8 cellular contexts compared by ENCODE assay signal in the genomic region with DNA sequence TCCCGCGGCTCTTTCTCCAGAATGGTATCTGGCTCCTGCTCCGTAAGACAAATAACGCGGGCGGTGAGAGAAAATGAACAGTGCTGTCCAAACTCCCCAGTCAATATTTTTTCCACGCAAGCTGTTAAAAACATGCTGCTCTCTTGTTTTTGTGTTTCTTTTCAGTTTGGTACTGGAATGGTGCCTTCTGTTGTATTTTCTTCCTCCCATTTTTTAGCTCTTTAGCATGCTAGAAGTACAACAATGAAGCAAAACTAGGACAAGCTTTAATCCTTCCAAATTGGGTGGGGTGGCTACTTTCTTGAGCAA. TPM values are rescaled to one million over a fixed set of nuclear protein-coding genes. Genes with fewer than 3 reads are reported as not detected.
A peak's percentile ranks its signal among the peaks of the same experiment; 100 is the strongest.
DNase-seq lines count a peak whose midpoint lies in the region; ATAC-seq lines count a peak whose summit lies in the region.

No MANE protein-coding gene starts in this region.

- H3K27me3 ChIP-seq in HUES6 (ENCODE audit: control insufficient read depth, insufficient read depth, low read length) (no peaks in the 10 kb centered on the region), mononuclear cell (ENCODE audit: insufficient read depth, low read length) (no peaks in the 10 kb centered on the region)

- H3K4me3 ChIP-seq in HUES6 (ENCODE audit: low read depth, low read length), result peak overlapping the region; percentile 79
- peak overlapping the region; percentile 93 for H3K4me3 ChIP-seq in mononuclear cell (ENCODE audit: low read length)

- peaks cover 44% of the 10 kb centered on the region for H3K4me1 Mint-ChIP-seq in central memory CD8-positive, alpha-beta T cell

- peak overlapping the region; percentile 98 for H3K27ac Mint-ChIP-seq in central memory CD8-positive, alpha-beta T cell (ENCODE audit: low read depth)

- H3K4me1 ChIP-seq in HUES6 (ENCODE audit: control insufficient read depth, insufficient read depth, low read length), result peaks cover 37% of the 10 kb centered on the region
- peaks cover 31% of the 10 kb centered on the region for H3K4me1 ChIP-seq in mononuclear cell (ENCODE audit: insufficient read depth, low read length)

- H3K27me3 Mint-ChIP-seq in central memory CD8-positive, alpha-beta T cell, result no peaks in the 10 kb centered on the region

- H3K36me3 Mint-ChIP-seq in central memory CD8-positive, alpha-beta T cell (ENCODE audit: insufficient read depth), result peaks cover 18% of the 10 kb centered on the region

- ATAC-seq in GM18909 (IDR thresholded peaks at IDR 0.05; ENCODE audit: poor library complexity, unreplicated experiment) (peak; percentile 2), GM21381 (IDR thresholded peaks at IDR 0.05; ENCODE audit: unreplicated experiment) (no peak), GM18867 (IDR thresholded peaks at IDR 0.05; ENCODE audit: unreplicated experiment) (no peak), HG03378 (IDR thresholded peaks at IDR 0.05; ENCODE audit: unreplicated experiment) (no peak)
- ATAC-seq in central memory CD8-positive, alpha-beta T cell (replicated peaks; ENCODE audit: extremely low read depth, poor library complexity, severe bottlenecking), result no peak

- H3K9me3 ChIP-seq in HUES6 (ENCODE audit: control insufficient read depth, insufficient read depth, low read depth, low read length) (no peaks in the 10 kb centered on the region), mononuclear cell (ENCODE audit: low read depth, low read length) (no peaks in the 10 kb centered on the region)

- H3K9me3 Mint-ChIP-seq in central memory CD8-positive, alpha-beta T cell, result no peaks in the 10 kb centered on the region

- H3K4me3 Mint-ChIP-seq in central memory CD8-positive, alpha-beta T cell, result peak overlapping the region; percentile 88

- no peak for DNase-seq in central memory CD8-positive, alpha-beta T cell (ENCODE audit: low spot score in 2 of 2)
- no peak for DNase-seq in DMS114 treated with DMSO at 0.1 percent for 48 hours (lab: John Stamatoyannopoulos, UW; ENCODE audit: unreplicated experiment)

- H3K9ac ChIP-seq in HUES6 (ENCODE audit: low read length), result peak overlapping the region; percentile 86

- peaks cover 30% of the 10 kb centered on the region for H3K36me3 ChIP-seq in HUES6 (ENCODE audit: control insufficient read depth, insufficient read depth, low read length)

- H3K27ac ChIP-seq in HUES6 (ENCODE audit: low read depth, low read length), result peak overlapping the region; percentile 18; the same call in 1 of the 2 replicates

RNA-seq across cellular contexts. Expression of a gene that starts 0.6 kb away (rescaled TPM):
- 27.1 TPM for total RNA-seq in mononuclear cell
